14 cellular contexts compared by ENCODE assay signal in genomic region chr10:26840938-26841732, GRCh38. TPM values are rescaled to one million over a fixed set of nuclear protein-coding genes. Genes with fewer than 3 reads are reported as not detected.
DNase-seq lines count a peak whose midpoint lies in the region; ATAC-seq lines count a peak whose summit lies in the region.
"Had no signal": no experiment of that assay in that cellular context is flagged by ENCODE, and none has a peak within 500 bp of the region (broad histone marks: within the 10 kb centered on the region; RNA-seq: fewer than 3 reads in every experiment).

No MANE protein-coding gene starts in this region.

- intact Hi-C loops in left colon (cut with DNase I, micrococcal nuclease), result no loop called here
- intact Hi-C loops in cardiac septum (cut with DNase I), result no loop called here

- peak; percentile 59 for ATAC-seq in GM21529 (IDR thresholded peaks at IDR 0.05; ENCODE audit: unreplicated experiment)
- ATAC-seq in left colon, result peak; percentile 35
- ATAC-seq: pancreas had no signal

- peak; percentile 22 for DNase-seq in NCI-H510A treated with DMSO at 0.1 percent for 48 hours (lab: John Stamatoyannopoulos, UW)
- no peak for DNase-seq in NCI-H510A (lab: John Stamatoyannopoulos, UW)
- peak; percentile 39 for DNase-seq in NCI-H69 (lab: John Stamatoyannopoulos, UW)
- DNase-seq in left colon, result no peak
- DNase-seq in cardiac septum (ENCODE audit: low spot score), result no peak
- no peak for DNase-seq in activated CD4-positive, alpha-beta T cell treated with anti-CD3 and anti-CD28 coated beads for 1 hour
- no peak for DNase-seq in retina
- DNase-seq: activated naive CD4-positive, alpha-beta T cell; H7; mammary epithelial cell; NCI-H1930; pancreas; SW 1271 had no signal

RNA-seq across cellular contexts. Expression of gene ABI1, which starts 19.6 kb away (rescaled TPM):
- total RNA-seq in left colon (10 to 100 TPM; 59.9 to 71.4 TPM), cardiac septum (33.8 TPM)

Comparison
In these comparisons a context has a peak if more than half of its experiments do, and no peak if none do; other contexts are left out.
1. DNase-seq: peak in NCI-H510A treated with DMSO at 0.1 percent for 48 hours (single experiment) and NCI-H69 (single experiment); none in NCI-H510A (single experiment), left colon (0 of 2), cardiac septum (single experiment), activated CD4-positive, alpha-beta T cell treated with anti-CD3 and anti-CD28 coated beads for 1 hour (single experiment) and retina (single experiment).